Comparison of ENCODE assay signal across 24 cellular contexts in the genomic region with DNA sequence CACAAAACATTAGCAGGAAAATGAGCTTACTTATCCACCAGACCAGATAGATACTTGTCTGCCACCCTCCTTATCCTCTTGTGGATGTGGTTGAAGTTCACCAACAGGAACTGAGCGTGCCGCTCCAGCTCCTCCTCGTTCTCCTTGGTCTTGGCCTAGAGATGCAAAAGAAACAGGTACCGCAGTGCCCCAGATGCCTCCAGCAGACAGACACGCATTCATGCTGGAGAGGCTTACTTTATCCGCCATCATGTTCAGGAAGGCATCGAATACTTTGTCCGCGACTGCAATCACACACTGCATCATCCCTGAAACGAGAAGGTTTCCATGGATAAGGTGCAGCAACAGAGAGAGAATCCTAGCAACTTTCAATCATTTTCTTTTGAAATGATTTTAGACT. TPM values are rescaled to one million over a fixed set of nuclear protein-coding genes. Genes with fewer than 3 reads are reported as not detected.
DNase-seq lines count a peak whose midpoint lies in the region; ATAC-seq and TF ChIP-seq lines count a peak whose summit lies in the region.
"Had no signal": no experiment of that assay in that cellular context is flagged by ENCODE, and none has a peak within 500 bp of the region (broad histone marks: within the 10 kb centered on the region; RNA-seq: fewer than 3 reads in every experiment).

No MANE protein-coding gene starts in this region.

- POLR2A ChIA-PET in activated naive CD8-positive, alpha-beta T cell treated with anti-CD3 and anti-CD28 coated beads, Interleukin-2, amount 10 ng/mL, durations not matched to agents 7 days and 5 days (lab: Charles Lee), result no interaction called here

- H3K4me3 ChIP-seq in osteoblast (ENCODE audit: insufficient read depth, low read length), result no peak overlapping the region
- H3K4me3 ChIP-seq: A549; BLaER1 treated with 17β-estradiol and CSF1 and Interleukin-3, amounts not matched to agents 10 nM and 100 nM; HAP-1 had no signal

- no peaks in the 10 kb centered on the region for H3K27me3 ChIP-seq in osteoblast (ENCODE audit: insufficient read depth, low read length)
- H3K27me3 ChIP-seq: BE2C; BLaER1 treated with 17β-estradiol and CSF1 and Interleukin-3, amounts not matched to agents 10 nM and 100 nM had no signal

- no peaks in the 10 kb centered on the region for H3K9me3 ChIP-seq in osteoblast (ENCODE audit: low read depth, low read length)
- H3K9me3 ChIP-seq: A549; BE2C; BLaER1 treated with 17β-estradiol and CSF1 and Interleukin-3, amounts not matched to agents 10 nM and 100 nM; HAP-1 had no signal

- peak overlapping the region; percentile 12 for H3K27ac Mint-ChIP-seq in activated naive CD8-positive, alpha-beta T cell treated with anti-CD3 and anti-CD28 coated beads, Interleukin-2, amount 10 ng/mL, durations not matched to agents 7 days and 5 days
- no peak overlapping the region for H3K27ac Mint-ChIP-seq in activated naive CD8-positive, alpha-beta T cell treated with anti-CD3 and anti-CD28 coated beads for 36 hours
- H3K27ac Mint-ChIP-seq: HFFc6 had no signal

- no peak overlapping the region for H3K4me2 ChIP-seq in osteoblast (ENCODE audit: insufficient read depth, low read length)
- H3K4me2 ChIP-seq: A549 had no signal

- no peak for ATAC-seq in activated naive CD8-positive, alpha-beta T cell treated with anti-CD3 and anti-CD28 coated beads, Interleukin-2, amount 10 ng/mL, durations not matched to agents 7 days and 5 days (ENCODE audit: low read depth)
- ATAC-seq: A549 had no signal

- peaks cover 1% of the 10 kb centered on the region for H3K4me1 Mint-ChIP-seq in activated naive CD8-positive, alpha-beta T cell treated with anti-CD3 and anti-CD28 coated beads, Interleukin-2, amount 10 ng/mL, durations not matched to agents 7 days and 5 days
- H3K4me1 Mint-ChIP-seq in activated naive CD8-positive, alpha-beta T cell treated with anti-CD3 and anti-CD28 coated beads for 36 hours, result peaks cover 13% of the 10 kb centered on the region

- no peaks in the 10 kb centered on the region for H3K27me3 Mint-ChIP-seq in activated naive CD8-positive, alpha-beta T cell treated with anti-CD3 and anti-CD28 coated beads, Interleukin-2, amount 10 ng/mL, durations not matched to agents 7 days and 5 days
- H3K27me3 Mint-ChIP-seq in activated naive CD8-positive, alpha-beta T cell treated with anti-CD3 and anti-CD28 coated beads for 36 hours, result no peaks in the 10 kb centered on the region
- H3K27me3 Mint-ChIP-seq: CD4-positive, alpha-beta memory T cell had no signal

- DNase-seq in activated naive CD8-positive, alpha-beta T cell treated with anti-CD3 and anti-CD28 coated beads, Interleukin-2, amount 10 ng/mL, durations not matched to agents 7 days and 5 days, result no peak
- no peak for DNase-seq in activated naive CD8-positive, alpha-beta T cell treated with anti-CD3 and anti-CD28 coated beads for 36 hours
- no peak for DNase-seq in caudate nucleus (lab: John Stamatoyannopoulos, UW)
- peak; percentile 9 for DNase-seq in osteoblast (ENCODE audit: insufficient read length, low spot score, missing footprints)
- DNase-seq in hippocampal formation (lab: John Stamatoyannopoulos, UW), result no peak
- DNase-seq in NCI-H1105 treated with DMSO at 0.1 percent for 48 hours (lab: John Stamatoyannopoulos, UW), result no peak
- DNase-seq in NCI-H774 (lab: John Stamatoyannopoulos, UW), result no peak
- DNase-seq: 8988T; ACHN; AML-193; BE2C; Calu3; CD4-positive, alpha-beta memory T cell; COR-L47; DMS53; DMS79 treated with DMSO at 0.1 percent for 48 hours; GF-D8; GOT3; HFFc6 had no signal

- H3K4me3 Mint-ChIP-seq in activated naive CD8-positive, alpha-beta T cell treated with anti-CD3 and anti-CD28 coated beads, Interleukin-2, amount 10 ng/mL, durations not matched to agents 7 days and 5 days, result no peak overlapping the region
- H3K4me3 Mint-ChIP-seq in activated naive CD8-positive, alpha-beta T cell treated with anti-CD3 and anti-CD28 coated beads for 36 hours, result no peak overlapping the region
- H3K4me3 Mint-ChIP-seq: CD14-positive monocyte; CD4-positive, alpha-beta memory T cell; HFFc6 had no signal

- peaks cover 2% of the 10 kb centered on the region for H4K20me1 ChIP-seq in osteoblast (ENCODE audit: insufficient read depth, low read length)

- H2AFZ ChIP-seq in osteoblast (ENCODE audit: low read length), result no peak overlapping the region

- H3K9me3 Mint-ChIP-seq in activated naive CD8-positive, alpha-beta T cell treated with anti-CD3 and anti-CD28 coated beads, Interleukin-2, amount 10 ng/mL, durations not matched to agents 7 days and 5 days, result no peaks in the 10 kb centered on the region
- H3K9me3 Mint-ChIP-seq in activated naive CD8-positive, alpha-beta T cell treated with anti-CD3 and anti-CD28 coated beads for 36 hours, result no peaks in the 10 kb centered on the region
- H3K9me3 Mint-ChIP-seq: CD14-positive monocyte; CD4-positive, alpha-beta memory T cell; HFFc6 had no signal

- H3K27ac ChIP-seq in caudate nucleus (ENCODE audit: low read depth, low read length) (peak overlapping the region; percentile 77), osteoblast (ENCODE audit: low read depth, low read length) (no peak overlapping the region)
- H3K27ac ChIP-seq: A549 had no signal

- no peak for TF ChIP-seq CTCF in osteoblast (IDR thresholded peaks at IDR 0.05; ENCODE audit: extremely low read depth, low read depth, low read length)

- peaks cover 13% of the 10 kb centered on the region for H3K36me3 Mint-ChIP-seq in activated naive CD8-positive, alpha-beta T cell treated with anti-CD3 and anti-CD28 coated beads, Interleukin-2, amount 10 ng/mL, durations not matched to agents 7 days and 5 days
- peaks cover 5% of the 10 kb centered on the region for H3K36me3 Mint-ChIP-seq in activated naive CD8-positive, alpha-beta T cell treated with anti-CD3 and anti-CD28 coated beads for 36 hours

- H3K36me3 ChIP-seq in osteoblast (ENCODE audit: insufficient read depth, low read length), result peaks cover 26% of the 10 kb centered on the region

- H3K79me2 ChIP-seq in osteoblast (ENCODE audit: insufficient read depth, low read length), result no peaks in the 10 kb centered on the region

- H3K4me1 ChIP-seq in osteoblast (ENCODE audit: insufficient read depth, low read length), result peaks cover 19% of the 10 kb centered on the region
- H3K4me1 ChIP-seq: BE2C, HAP-1 had no signal

RNA-seq across cellular contexts. Expression of gene SERPIND1, which starts 21.0 kb away (rescaled TPM):
- not detected for total RNA-seq in activated naive CD8-positive, alpha-beta T cell treated with anti-CD3 and anti-CD28 coated beads, Interleukin-2, amount 10 ng/mL, durations not matched to agents 7 days and 5 days
- total RNA-seq in activated naive CD8-positive, alpha-beta T cell treated with anti-CD3 and anti-CD28 coated beads for 36 hours, result not detected
- not detected in 2 replicates for total RNA-seq in osteoblast
- total RNA-seq: Calu3; CD4-positive, alpha-beta memory T cell; G401 had no signal
